In the genomic region with DNA sequence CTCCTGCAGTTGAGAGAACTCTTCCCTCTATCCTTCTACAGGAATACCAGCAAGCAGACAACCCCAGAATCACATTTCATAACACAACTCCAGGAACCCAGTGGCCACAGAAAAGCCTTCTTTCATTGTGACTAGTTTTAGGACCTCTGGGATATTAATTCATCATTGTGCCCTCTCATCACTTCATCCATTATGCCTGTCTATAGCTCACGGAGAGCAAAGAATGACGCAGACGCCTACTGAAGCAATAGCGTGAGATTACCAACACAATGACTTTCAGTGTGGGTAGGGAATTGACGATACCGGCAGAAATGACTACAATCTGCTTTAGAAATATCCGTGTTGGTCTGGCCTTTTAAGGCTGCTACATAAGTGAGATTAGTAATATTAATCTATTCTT, we compare ENCODE assay signal across 23 cellular contexts.
A peak's percentile ranks its signal among the peaks of the same experiment; 100 is the strongest.
DNase-seq lines count a peak whose midpoint lies in the region; ATAC-seq and TF ChIP-seq lines count a peak whose summit lies in the region.
"Had no signal": no experiment of that assay in that cellular context is flagged by ENCODE, and none has a peak within 500 bp of the region (broad histone marks: within the 10 kb centered on the region; RNA-seq: fewer than 3 reads in every experiment).

No MANE protein-coding gene starts in this region.

- CTCF ChIA-PET in WTC11 (lab: Charles Lee): no interaction called here

- no peaks in the 10 kb centered on the region for H3K27me3 Mint-ChIP-seq in WTC11 (ENCODE audit: low read depth)
- H3K27me3 Mint-ChIP-seq: activated naive CD8-positive, alpha-beta T cell treated with anti-CD3 and anti-CD28 coated beads for 36 hours; T-cell had no signal

- no peak for TF ChIP-seq CTCF in astrocyte of the spinal cord (IDR thresholded peaks at IDR 0.05; ENCODE audit: low read depth, low read length)
- TF ChIP-seq CTCF in WTC11 (IDR thresholded peaks at IDR 0.05): no peak

- in situ Hi-C loops in astrocyte of the spinal cord (cut with HindIII; ENCODE audit: low sequenced_read_pairs): no loop called here

- no peak overlapping the region for H3K4me3 Mint-ChIP-seq in WTC11
- H3K4me3 Mint-ChIP-seq: activated CD8-positive, alpha-beta T cell treated with anti-CD3 and anti-CD28 coated beads, Interleukin-2, amount 10 ng/mL, durations not matched to agents 7 days and 5 days; activated naive CD8-positive, alpha-beta T cell treated with anti-CD3 and anti-CD28 coated beads for 36 hours; CD14-positive monocyte; T-cell had no signal

- H3K36me3 Mint-ChIP-seq in WTC11: no peaks in the 10 kb centered on the region
- H3K36me3 Mint-ChIP-seq: activated naive CD8-positive, alpha-beta T cell treated with anti-CD3 and anti-CD28 coated beads for 36 hours; CD14-positive monocyte; T-cell had no signal

- no peak for ATAC-seq in GM19035 (IDR thresholded peaks at IDR 0.05; ENCODE audit: unreplicated experiment)
- no peak for ATAC-seq in WTC11
- ATAC-seq: activated CD8-positive, alpha-beta T cell treated with anti-CD3 and anti-CD28 coated beads, Interleukin-2, amount 10 ng/mL, durations not matched to agents 7 days and 5 days; stimulated activated naive CD8-positive, alpha-beta T cell treated with anti-CD3 and anti-CD28 coated beads, Interleukin-15, Interleukin-2, amounts not matched to agents 100 U/mL and 50 U/mL, for 24 hours; T-cell had no signal

- H3K4me1 Mint-ChIP-seq in WTC11: no peaks in the 10 kb centered on the region
- H3K4me1 Mint-ChIP-seq: activated naive CD8-positive, alpha-beta T cell treated with anti-CD3 and anti-CD28 coated beads for 36 hours; CD14-positive monocyte; T-cell had no signal

- H3K9me3 Mint-ChIP-seq in WTC11: peaks cover 3% of the 10 kb centered on the region; the same call in 1 of the 2 replicates
- H3K9me3 Mint-ChIP-seq: CD14-positive monocyte had no signal

- H3K4me3 ChIP-seq in astrocyte of the spinal cord (ENCODE audit: low read depth, low read length): no peak overlapping the region
- H3K4me3 ChIP-seq: ascending aorta, hepatocyte, PC-9, SJCRH30, thyroid gland had no signal

- POLR2A ChIA-PET in WTC11 (lab: Charles Lee): no interaction called here

- no peak overlapping the region for H3K27ac Mint-ChIP-seq in WTC11
- H3K27ac Mint-ChIP-seq: activated CD8-positive, alpha-beta T cell treated with anti-CD3 and anti-CD28 coated beads, Interleukin-2, amount 10 ng/mL, durations not matched to agents 7 days and 5 days; activated naive CD8-positive, alpha-beta T cell treated with anti-CD3 and anti-CD28 coated beads for 36 hours; CD14-positive monocyte; T-cell had no signal

- intact Hi-C loops in head of caudate nucleus (cut with DNase I): no loop called here

- DNase-seq in NCI-H748 treated with DMSO at 0.1 percent for 48 hours (lab: John Stamatoyannopoulos, UW) (peak; percentile 68), astrocyte of the spinal cord (ENCODE audit: low read depth, low spot score) (peak; percentile 35), head of caudate nucleus (peak in 25 of 42 donors; percentile 2 to 57 (median 23)), substantia nigra (lab: John Stamatoyannopoulos, UW) (peak in 7 of 49 donors; percentile 1 to 11 (median 5)), midbrain (lab: John Stamatoyannopoulos, UW) (no peak), WTC11 (ENCODE audit: low spot score) (no peak)
- DNase-seq in activated CD4-positive, alpha-beta T cell treated with anti-CD3 and anti-CD28 coated beads for 4 hours: no peak
- DNase-seq: activated CD4-positive, CD25-positive, alpha-beta regulatory T cell treated with anti-CD3 and anti-CD28 coated beads, Interleukin-2, amount 50 U/mL, for 72 hours; activated CD8-positive, alpha-beta T cell treated with anti-CD3 and anti-CD28 coated beads, Interleukin-2, amount 10 ng/mL, durations not matched to agents 7 days and 5 days; activated effector memory CD4-positive, alpha-beta T cell treated with anti-CD3 and anti-CD28 coated beads, Interleukin-2, amount 50 U/mL, for 16 hours; activated naive CD8-positive, alpha-beta T cell treated with anti-CD3 and anti-CD28 coated beads for 36 hours; activated T-cell treated with anti-CD3 and anti-CD28 coated beads for 4 hours; effector memory CD4-positive, alpha-beta T cell; NCI-H524 treated with DMSO at 0.1 percent for 48 hours; stimulated activated naive CD8-positive, alpha-beta T cell treated with anti-CD3 and anti-CD28 coated beads, Interleukin-15, Interleukin-2, amounts not matched to agents 100 U/mL and 50 U/mL, for 24 hours; T-cell; thyroid gland had no signal

- peak overlapping the region; percentile 80 for H3K27ac ChIP-seq in substantia nigra (ENCODE audit: low read depth, low read length, poor library complexity, severe bottlenecking)
- H3K27ac ChIP-seq: ascending aorta, hepatocyte, PC-9, SJCRH30, thyroid gland had no signal

TF ChIP-seq in WTC11, 78 proteins besides CTCF, POLR2A, EP300 and RAD21:
- TF ChIP-seq SOX15 (CRISPR knock-in tag; IDR thresholded peaks at IDR 0.05) (no peak), HMGA2 (CRISPR knock-in tag; IDR thresholded peaks at IDR 0.05) (no peak), NR3C1 (CRISPR knock-in tag; conservative IDR thresholded peaks at IDR 0.05; ENCODE audit: low read depth) (no peak), SMAD3 (CRISPR knock-in tag; IDR thresholded peaks at IDR 0.05; ENCODE audit: borderline replicate concordance) (no peak), ZNF423 (CRISPR knock-in tag; IDR thresholded peaks at IDR 0.05) (no peak), RELA (CRISPR knock-in tag; IDR thresholded peaks at IDR 0.05; ENCODE audit: borderline replicate concordance) (no peak), ELF4 (CRISPR knock-in tag; IDR thresholded peaks at IDR 0.05; ENCODE audit: low read depth) (no peak), NR1H2 (CRISPR knock-in tag; IDR thresholded peaks at IDR 0.05) (no peak), CREB1 (CRISPR knock-in tag; IDR thresholded peaks at IDR 0.05) (no peak), SMAD4 (CRISPR knock-in tag; IDR thresholded peaks at IDR 0.05) (no peak), GTF2I (CRISPR knock-in tag; conservative IDR thresholded peaks at IDR 0.05) (no peak), IRF2 (CRISPR knock-in tag; IDR thresholded peaks at IDR 0.05; ENCODE audit: borderline replicate concordance, low read depth) (no peak)
- TF ChIP-seq, protein P1, sequence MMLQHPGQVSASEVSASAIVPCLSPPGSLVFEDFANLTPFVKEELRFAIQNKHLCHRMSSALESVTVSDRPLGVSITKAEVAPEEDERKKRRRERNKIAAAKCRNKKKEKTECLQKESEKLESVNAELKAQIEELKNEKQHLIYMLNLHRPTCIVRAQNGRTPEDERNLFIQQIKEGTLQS (CRISPR knock-in tag; conservative IDR thresholded peaks at IDR 0.05): no peak
- TF ChIP-seq, protein P2, sequence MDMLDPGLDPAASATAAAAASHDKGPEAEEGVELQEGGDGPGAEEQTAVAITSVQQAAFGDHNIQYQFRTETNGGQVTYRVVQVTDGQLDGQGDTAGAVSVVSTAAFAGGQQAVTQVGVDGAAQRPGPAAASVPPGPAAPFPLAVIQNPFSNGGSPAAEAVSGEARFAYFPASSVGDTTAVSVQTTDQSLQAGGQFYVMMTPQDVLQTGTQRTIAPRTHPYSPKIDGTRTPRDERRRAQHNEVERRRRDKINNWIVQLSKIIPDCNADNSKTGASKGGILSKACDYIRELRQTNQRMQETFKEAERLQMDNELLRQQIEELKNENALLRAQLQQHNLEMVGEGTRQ (CRISPR knock-in tag; IDR thresholded peaks at IDR 0.05): no peak
- TF ChIP-seq, protein P3, sequence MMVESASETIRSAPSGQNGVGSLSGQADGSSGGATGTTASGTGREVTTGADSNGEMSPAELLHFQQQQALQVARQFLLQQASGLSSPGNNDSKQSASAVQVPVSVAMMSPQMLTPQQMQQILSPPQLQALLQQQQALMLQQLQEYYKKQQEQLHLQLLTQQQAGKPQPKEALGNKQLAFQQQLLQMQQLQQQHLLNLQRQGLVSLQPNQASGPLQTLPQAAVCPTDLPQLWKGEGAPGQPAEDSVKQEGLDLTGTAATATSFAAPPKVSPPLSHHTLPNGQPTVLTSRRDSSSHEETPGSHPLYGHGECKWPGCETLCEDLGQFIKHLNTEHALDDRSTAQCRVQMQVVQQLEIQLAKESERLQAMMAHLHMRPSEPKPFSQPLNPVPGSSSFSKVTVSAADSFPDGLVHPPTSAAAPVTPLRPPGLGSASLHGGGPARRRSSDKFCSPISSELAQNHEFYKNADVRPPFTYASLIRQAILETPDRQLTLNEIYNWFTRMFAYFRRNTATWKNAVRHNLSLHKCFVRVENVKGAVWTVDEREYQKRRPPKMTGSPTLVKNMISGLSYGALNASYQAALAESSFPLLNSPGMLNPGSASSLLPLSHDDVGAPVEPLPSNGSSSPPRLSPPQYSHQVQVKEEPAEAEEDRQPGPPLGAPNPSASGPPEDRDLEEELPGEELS (CRISPR knock-in tag; IDR thresholded peaks at IDR 0.05): no peak
- TF ChIP-seq, protein P4, sequence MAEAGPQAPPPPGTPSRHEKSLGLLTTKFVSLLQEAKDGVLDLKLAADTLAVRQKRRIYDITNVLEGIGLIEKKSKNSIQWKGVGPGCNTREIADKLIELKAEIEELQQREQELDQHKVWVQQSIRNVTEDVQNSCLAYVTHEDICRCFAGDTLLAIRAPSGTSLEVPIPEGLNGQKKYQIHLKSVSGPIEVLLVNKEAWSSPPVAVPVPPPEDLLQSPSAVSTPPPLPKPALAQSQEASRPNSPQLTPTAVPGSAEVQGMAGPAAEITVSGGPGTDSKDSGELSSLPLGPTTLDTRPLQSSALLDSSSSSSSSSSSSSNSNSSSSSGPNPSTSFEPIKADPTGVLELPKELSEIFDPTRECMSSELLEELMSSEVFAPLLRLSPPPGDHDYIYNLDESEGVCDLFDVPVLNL (CRISPR knock-in tag; IDR thresholded peaks at IDR 0.05; ENCODE audit: borderline replicate concordance, low read depth): no peak
TF ChIP-seq in WTC11: peak in this region for 0.

Comparison
In these comparisons a context has a peak if more than half of its experiments do, and no peak if none do; other contexts are left out.
1. DNase-seq: peak in NCI-H748 treated with DMSO at 0.1 percent for 48 hours (single experiment), astrocyte of the spinal cord (single experiment) and head of caudate nucleus (25 of 42); none in midbrain (single experiment), activated CD4-positive, alpha-beta T cell treated with anti-CD3 and anti-CD28 coated beads for 4 hours (0 of 2) and WTC11 (single experiment).